1 cellular context compared by ENCODE assay signal in the genomic region with DNA sequence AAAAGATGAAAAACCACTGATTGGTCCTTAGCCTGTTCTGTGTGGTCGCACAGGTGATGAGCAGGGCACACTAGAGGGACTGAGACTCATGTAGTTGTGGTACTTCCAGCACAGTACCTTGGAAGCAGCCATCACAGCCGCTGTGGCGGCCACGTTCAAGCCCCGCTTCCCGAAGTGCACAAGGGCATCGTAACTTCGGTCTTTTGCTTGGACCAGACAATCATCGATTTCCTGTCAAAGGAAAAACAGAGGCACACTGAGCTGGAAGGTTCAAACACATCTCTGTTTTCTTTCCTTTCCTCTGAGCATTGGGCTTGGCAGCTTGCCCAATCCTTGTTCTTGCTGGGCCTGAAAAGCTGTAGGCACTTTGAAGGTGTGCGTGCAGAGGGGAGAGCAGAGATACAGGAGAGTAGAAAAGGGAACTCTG.
A peak's percentile ranks its signal among the peaks of the same experiment; 100 is the strongest.
TF ChIP-seq lines count a peak whose summit lies in the region.

No MANE protein-coding gene starts in this region.

TF ChIP-seq in HepG2, 621 proteins besides CTCF, POLR2A, EP300 and RAD21 (continued from another document and continues in another):
- TF ChIP-seq, protein P1, sequence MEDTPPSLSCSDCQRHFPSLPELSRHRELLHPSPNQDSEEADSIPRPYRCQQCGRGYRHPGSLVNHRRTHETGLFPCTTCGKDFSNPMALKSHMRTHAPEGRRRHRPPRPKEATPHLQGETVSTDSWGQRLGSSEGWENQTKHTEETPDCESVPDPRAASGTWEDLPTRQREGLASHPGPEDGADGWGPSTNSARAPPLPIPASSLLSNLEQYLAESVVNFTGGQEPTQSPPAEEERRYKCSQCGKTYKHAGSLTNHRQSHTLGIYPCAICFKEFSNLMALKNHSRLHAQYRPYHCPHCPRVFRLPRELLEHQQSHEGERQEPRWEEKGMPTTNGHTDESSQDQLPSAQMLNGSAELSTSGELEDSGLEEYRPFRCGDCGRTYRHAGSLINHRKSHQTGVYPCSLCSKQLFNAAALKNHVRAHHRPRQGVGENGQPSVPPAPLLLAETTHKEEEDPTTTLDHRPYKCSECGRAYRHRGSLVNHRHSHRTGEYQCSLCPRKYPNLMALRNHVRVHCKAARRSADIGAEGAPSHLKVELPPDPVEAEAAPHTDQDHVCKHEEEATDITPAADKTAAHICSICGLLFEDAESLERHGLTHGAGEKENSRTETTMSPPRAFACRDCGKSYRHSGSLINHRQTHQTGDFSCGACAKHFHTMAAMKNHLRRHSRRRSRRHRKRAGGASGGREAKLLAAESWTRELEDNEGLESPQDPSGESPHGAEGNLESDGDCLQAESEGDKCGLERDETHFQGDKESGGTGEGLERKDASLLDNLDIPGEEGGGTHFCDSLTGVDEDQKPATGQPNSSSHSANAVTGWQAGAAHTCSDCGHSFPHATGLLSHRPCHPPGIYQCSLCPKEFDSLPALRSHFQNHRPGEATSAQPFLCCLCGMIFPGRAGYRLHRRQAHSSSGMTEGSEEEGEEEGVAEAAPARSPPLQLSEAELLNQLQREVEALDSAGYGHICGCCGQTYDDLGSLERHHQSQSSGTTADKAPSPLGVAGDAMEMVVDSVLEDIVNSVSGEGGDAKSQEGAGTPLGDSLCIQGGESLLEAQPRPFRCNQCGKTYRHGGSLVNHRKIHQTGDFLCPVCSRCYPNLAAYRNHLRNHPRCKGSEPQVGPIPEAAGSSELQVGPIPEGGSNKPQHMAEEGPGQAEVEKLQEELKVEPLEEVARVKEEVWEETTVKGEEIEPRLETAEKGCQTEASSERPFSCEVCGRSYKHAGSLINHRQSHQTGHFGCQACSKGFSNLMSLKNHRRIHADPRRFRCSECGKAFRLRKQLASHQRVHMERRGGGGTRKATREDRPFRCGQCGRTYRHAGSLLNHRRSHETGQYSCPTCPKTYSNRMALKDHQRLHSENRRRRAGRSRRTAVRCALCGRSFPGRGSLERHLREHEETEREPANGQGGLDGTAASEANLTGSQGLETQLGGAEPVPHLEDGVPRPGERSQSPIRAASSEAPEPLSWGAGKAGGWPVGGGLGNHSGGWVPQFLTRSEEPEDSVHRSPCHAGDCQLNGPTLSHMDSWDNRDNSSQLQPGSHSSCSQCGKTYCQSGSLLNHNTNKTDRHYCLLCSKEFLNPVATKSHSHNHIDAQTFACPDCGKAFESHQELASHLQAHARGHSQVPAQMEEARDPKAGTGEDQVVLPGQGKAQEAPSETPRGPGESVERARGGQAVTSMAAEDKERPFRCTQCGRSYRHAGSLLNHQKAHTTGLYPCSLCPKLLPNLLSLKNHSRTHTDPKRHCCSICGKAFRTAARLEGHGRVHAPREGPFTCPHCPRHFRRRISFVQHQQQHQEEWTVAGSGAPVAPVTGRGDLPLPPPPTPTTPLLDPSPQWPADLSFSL (CRISPR knock-in tag; IDR thresholded peaks at IDR 0.05), result no peak
- TF ChIP-seq ZNF354B (CRISPR knock-in tag; IDR thresholded peaks at IDR 0.05), result no peak
- TF ChIP-seq, protein P2, sequence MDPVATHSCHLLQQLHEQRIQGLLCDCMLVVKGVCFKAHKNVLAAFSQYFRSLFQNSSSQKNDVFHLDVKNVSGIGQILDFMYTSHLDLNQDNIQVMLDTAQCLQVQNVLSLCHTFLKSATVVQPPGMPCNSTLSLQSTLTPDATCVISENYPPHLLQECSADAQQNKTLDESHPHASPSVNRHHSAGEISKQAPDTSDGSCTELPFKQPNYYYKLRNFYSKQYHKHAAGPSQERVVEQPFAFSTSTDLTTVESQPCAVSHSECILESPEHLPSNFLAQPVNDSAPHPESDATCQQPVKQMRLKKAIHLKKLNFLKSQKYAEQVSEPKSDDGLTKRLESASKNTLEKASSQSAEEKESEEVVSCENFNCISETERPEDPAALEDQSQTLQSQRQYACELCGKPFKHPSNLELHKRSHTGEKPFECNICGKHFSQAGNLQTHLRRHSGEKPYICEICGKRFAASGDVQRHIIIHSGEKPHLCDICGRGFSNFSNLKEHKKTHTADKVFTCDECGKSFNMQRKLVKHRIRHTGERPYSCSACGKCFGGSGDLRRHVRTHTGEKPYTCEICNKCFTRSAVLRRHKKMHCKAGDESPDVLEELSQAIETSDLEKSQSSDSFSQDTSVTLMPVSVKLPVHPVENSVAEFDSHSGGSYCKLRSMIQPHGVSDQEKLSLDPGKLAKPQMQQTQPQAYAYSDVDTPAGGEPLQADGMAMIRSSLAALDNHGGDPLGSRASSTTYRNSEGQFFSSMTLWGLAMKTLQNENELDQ (CRISPR knock-in tag; IDR thresholded peaks at IDR 0.05; ENCODE audit: borderline replicate concordance), result no peak
- TF ChIP-seq MAFF (IDR thresholded peaks at IDR 0.05; ENCODE audit: low read depth, low read length), result no peak
- TF ChIP-seq ZNF552 (CRISPR knock-in tag; IDR thresholded peaks at IDR 0.05; ENCODE audit: borderline replicate concordance), result 0 out of 2 replicates have a peak, but pooled peaks have one; percentile 50
- TF ChIP-seq, protein P3, sequence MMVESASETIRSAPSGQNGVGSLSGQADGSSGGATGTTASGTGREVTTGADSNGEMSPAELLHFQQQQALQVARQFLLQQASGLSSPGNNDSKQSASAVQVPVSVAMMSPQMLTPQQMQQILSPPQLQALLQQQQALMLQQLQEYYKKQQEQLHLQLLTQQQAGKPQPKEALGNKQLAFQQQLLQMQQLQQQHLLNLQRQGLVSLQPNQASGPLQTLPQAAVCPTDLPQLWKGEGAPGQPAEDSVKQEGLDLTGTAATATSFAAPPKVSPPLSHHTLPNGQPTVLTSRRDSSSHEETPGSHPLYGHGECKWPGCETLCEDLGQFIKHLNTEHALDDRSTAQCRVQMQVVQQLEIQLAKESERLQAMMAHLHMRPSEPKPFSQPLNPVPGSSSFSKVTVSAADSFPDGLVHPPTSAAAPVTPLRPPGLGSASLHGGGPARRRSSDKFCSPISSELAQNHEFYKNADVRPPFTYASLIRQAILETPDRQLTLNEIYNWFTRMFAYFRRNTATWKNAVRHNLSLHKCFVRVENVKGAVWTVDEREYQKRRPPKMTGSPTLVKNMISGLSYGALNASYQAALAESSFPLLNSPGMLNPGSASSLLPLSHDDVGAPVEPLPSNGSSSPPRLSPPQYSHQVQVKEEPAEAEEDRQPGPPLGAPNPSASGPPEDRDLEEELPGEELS (CRISPR knock-in tag; IDR thresholded peaks at IDR 0.05), result peak; percentile 68
- TF ChIP-seq ZNF329 (CRISPR knock-in tag; IDR thresholded peaks at IDR 0.05; ENCODE audit: low read depth), result no peak
- TF ChIP-seq PCBP2 (optimal IDR thresholded peaks at IDR 0.05; ENCODE audit: low read depth, low read length, poor library complexity, severe bottlenecking), result no peak
- TF ChIP-seq KDM5B (CRISPR knock-in tag; IDR thresholded peaks at IDR 0.05; ENCODE audit: borderline replicate concordance), result peak; percentile 49; the same call in 1 of the 2 replicates
- TF ChIP-seq, protein P4, sequence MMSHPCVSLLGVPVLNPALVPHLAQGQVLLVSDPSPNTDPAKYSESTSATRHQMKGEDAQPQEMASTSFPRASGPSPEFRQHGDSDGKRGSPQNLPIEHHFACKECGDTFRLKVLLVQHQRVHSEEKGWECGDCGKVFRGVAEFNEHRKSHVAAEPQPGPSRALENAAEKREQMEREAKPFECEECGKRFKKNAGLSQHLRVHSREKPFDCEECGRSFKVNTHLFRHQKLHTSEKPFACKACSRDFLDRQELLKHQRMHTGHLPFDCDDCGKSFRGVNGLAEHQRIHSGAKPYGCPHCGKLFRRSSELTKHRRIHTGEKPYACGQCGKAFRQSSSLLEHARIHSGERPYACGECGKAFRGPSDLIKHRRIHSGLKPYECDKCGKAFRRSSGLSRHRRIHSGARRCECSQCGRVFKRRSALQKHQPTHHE (CRISPR knock-in tag; IDR thresholded peaks at IDR 0.05; ENCODE audit: borderline replicate concordance), result no peak
- TF ChIP-seq ZNF607 (CRISPR knock-in tag; IDR thresholded peaks at IDR 0.05; ENCODE audit: borderline replicate concordance), result no peak
- TF ChIP-seq, protein P5, sequence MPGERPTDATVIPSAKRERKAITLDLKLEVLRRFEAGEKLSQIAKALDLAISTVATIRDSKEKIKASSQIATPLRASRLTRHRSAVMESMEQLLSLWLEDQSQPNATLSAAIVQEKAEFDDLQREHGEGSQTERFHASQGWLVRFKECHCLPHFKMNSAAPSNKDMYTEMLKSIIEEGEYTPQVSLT (CRISPR knock-in tag; IDR thresholded peaks at IDR 0.05; ENCODE audit: borderline replicate concordance, low read depth), result no peak
- TF ChIP-seq, protein P6, sequence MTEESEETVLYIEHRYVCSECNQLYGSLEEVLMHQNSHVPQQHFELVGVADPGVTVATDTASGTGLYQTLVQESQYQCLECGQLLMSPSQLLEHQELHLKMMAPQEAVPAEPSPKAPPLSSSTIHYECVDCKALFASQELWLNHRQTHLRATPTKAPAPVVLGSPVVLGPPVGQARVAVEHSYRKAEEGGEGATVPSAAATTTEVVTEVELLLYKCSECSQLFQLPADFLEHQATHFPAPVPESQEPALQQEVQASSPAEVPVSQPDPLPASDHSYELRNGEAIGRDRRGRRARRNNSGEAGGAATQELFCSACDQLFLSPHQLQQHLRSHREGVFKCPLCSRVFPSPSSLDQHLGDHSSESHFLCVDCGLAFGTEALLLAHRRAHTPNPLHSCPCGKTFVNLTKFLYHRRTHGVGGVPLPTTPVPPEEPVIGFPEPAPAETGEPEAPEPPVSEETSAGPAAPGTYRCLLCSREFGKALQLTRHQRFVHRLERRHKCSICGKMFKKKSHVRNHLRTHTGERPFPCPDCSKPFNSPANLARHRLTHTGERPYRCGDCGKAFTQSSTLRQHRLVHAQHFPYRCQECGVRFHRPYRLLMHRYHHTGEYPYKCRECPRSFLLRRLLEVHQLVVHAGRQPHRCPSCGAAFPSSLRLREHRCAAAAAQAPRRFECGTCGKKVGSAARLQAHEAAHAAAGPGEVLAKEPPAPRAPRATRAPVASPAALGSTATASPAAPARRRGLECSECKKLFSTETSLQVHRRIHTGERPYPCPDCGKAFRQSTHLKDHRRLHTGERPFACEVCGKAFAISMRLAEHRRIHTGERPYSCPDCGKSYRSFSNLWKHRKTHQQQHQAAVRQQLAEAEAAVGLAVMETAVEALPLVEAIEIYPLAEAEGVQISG (CRISPR knock-in tag; IDR thresholded peaks at IDR 0.05), result peak; percentile 49
- TF ChIP-seq, protein P7, sequence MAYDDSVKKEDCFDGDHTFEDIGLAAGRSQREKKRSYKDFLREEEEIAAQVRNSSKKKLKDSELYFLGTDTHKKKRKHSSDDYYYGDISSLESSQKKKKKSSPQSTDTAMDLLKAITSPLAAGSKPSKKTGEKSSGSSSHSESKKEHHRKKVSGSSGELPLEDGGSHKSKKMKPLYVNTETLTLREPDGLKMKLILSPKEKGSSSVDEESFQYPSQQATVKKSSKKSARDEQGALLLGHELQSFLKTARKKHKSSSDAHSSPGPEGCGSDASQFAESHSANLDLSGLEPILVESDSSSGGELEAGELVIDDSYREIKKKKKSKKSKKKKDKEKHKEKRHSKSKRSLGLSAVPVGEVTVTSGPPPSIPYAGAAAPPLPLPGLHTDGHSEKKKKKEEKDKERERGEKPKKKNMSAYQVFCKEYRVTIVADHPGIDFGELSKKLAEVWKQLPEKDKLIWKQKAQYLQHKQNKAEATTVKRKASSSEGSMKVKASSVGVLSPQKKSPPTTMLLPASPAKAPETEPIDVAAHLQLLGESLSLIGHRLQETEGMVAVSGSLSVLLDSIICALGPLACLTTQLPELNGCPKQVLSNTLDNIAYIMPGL (CRISPR knock-in tag; IDR thresholded peaks at IDR 0.05; ENCODE audit: borderline replicate concordance in 1 of 2, low read depth in 1 of 2), result peak in 1 of 2 experiments; percentile 59; a peak in 1 of 4 replicates
- TF ChIP-seq, protein P8, sequence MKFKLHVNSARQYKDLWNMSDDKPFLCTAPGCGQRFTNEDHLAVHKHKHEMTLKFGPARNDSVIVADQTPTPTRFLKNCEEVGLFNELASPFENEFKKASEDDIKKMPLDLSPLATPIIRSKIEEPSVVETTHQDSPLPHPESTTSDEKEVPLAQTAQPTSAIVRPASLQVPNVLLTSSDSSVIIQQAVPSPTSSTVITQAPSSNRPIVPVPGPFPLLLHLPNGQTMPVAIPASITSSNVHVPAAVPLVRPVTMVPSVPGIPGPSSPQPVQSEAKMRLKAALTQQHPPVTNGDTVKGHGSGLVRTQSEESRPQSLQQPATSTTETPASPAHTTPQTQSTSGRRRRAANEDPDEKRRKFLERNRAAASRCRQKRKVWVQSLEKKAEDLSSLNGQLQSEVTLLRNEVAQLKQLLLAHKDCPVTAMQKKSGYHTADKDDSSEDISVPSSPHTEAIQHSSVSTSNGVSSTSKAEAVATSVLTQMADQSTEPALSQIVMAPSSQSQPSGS (CRISPR knock-in tag; IDR thresholded peaks at IDR 0.05), result peak; percentile 48; the same call in 1 of the 2 replicates
- peak; percentile 67; the same call in 1 of the 2 replicates for TF ChIP-seq ARNTL (CRISPR knock-in tag; IDR thresholded peaks at IDR 0.05)
- no peak for TF ChIP-seq TCF12 (IDR thresholded peaks at IDR 0.05)
- no peak for TF ChIP-seq TCF12 (CRISPR knock-in tag; IDR thresholded peaks at IDR 0.05)
- TF ChIP-seq ZNF761 (CRISPR knock-in tag; conservative IDR thresholded peaks at IDR 0.05), result 0 out of 2 replicates have a peak, but pooled peaks have one; percentile 58
- no peak for TF ChIP-seq DR1 (CRISPR knock-in tag; IDR thresholded peaks at IDR 0.05)
- TF ChIP-seq, protein P9, sequence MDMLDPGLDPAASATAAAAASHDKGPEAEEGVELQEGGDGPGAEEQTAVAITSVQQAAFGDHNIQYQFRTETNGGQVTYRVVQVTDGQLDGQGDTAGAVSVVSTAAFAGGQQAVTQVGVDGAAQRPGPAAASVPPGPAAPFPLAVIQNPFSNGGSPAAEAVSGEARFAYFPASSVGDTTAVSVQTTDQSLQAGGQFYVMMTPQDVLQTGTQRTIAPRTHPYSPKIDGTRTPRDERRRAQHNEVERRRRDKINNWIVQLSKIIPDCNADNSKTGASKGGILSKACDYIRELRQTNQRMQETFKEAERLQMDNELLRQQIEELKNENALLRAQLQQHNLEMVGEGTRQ (IDR thresholded peaks at IDR 0.05; ENCODE audit: low read depth, low read length), result no peak
- TF ChIP-seq, protein P9 (CRISPR knock-in tag; IDR thresholded peaks at IDR 0.05; ENCODE audit: borderline replicate concordance), result no peak
- TF ChIP-seq ZNF781 (CRISPR knock-in tag; IDR thresholded peaks at IDR 0.05; ENCODE audit: borderline replicate concordance, not compliant biosample characterization), result no peak
- no peak for TF ChIP-seq TMF1 (CRISPR knock-in tag; IDR thresholded peaks at IDR 0.05; ENCODE audit: low read depth)
- no peak for TF ChIP-seq TSC22D2 (CRISPR knock-in tag; IDR thresholded peaks at IDR 0.05; ENCODE audit: borderline replicate concordance)
- TF ChIP-seq ZNF773 (CRISPR knock-in tag; IDR thresholded peaks at IDR 0.05; ENCODE audit: borderline replicate concordance), result no peak
- TF ChIP-seq ZNF589 (CRISPR knock-in tag; conservative IDR thresholded peaks at IDR 0.05), result no peak
- TF ChIP-seq, protein P10, sequence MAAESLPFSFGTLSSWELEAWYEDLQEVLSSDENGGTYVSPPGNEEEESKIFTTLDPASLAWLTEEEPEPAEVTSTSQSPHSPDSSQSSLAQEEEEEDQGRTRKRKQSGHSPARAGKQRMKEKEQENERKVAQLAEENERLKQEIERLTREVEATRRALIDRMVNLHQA (CRISPR knock-in tag; IDR thresholded peaks at IDR 0.05), result no peak
- TF ChIP-seq ISX (CRISPR knock-in tag; conservative IDR thresholded peaks at IDR 0.05), result no peak
- no peak for TF ChIP-seq ADNP (CRISPR knock-in tag; IDR thresholded peaks at IDR 0.05)
- TF ChIP-seq MTF1 (CRISPR knock-in tag; IDR thresholded peaks at IDR 0.05), result no peak
- TF ChIP-seq PAX8 (CRISPR knock-in tag; IDR thresholded peaks at IDR 0.05; ENCODE audit: borderline replicate concordance), result no peak
- TF ChIP-seq ZNF737 (CRISPR knock-in tag; IDR thresholded peaks at IDR 0.05; ENCODE audit: borderline replicate concordance), result no peak
- no peak for TF ChIP-seq ZFYVE20 (CRISPR knock-in tag; IDR thresholded peaks at IDR 0.05; ENCODE audit: borderline replicate concordance, low read depth)
